13 cellular contexts compared by ENCODE assay signal in genomic region chr10:43205681-43206390, GRCh38.
DNase-seq lines count a peak whose midpoint lies in the region; ATAC-seq and TF ChIP-seq lines count a peak whose summit lies in the region.
"Had no signal": no experiment of that assay in that cellular context is flagged by ENCODE, and none has a peak within 500 bp of the region (broad histone marks: within the 10 kb centered on the region; RNA-seq: fewer than 3 reads in every experiment).

No MANE protein-coding gene starts in this region.

- CTCF ChIA-PET in WTC11 (lab: Charles Lee), result interaction anchor here (0.7 to 5.1 kb wide), 22 partner anchors 8 to 254 kb away, joined by 3 to 94 read pairs (median 7); partner anchors contain the start of gene RASGEF1A

- H3K27me3 Mint-ChIP-seq in WTC11 (ENCODE audit: low read depth), result no peaks in the 10 kb centered on the region
- H3K27me3 Mint-ChIP-seq: activated naive CD8-positive, alpha-beta T cell treated with anti-CD3 and anti-CD28 coated beads for 36 hours had no signal

- 0 out of 2 replicates have a peak, but pooled peaks cover 4% of the 10 kb centered on the region for H3K4me1 Mint-ChIP-seq in WTC11

- no peak overlapping the region for H3K27ac ChIP-seq in right cardiac atrium (ENCODE audit: low read length)
- H3K27ac ChIP-seq in hepatocyte, result no peak overlapping the region
- H3K27ac ChIP-seq: psoas muscle had no signal

- no peak overlapping the region for H3K4me3 Mint-ChIP-seq in WTC11
- H3K4me3 Mint-ChIP-seq: activated naive CD8-positive, alpha-beta T cell treated with anti-CD3 and anti-CD28 coated beads for 36 hours; CD8-positive, alpha-beta T cell had no signal

- H3K27me3 ChIP-seq in right cardiac atrium (ENCODE audit: control insufficient read depth, insufficient read depth), result no peaks in the 10 kb centered on the region
- H3K27me3 ChIP-seq in hepatocyte, result no peaks in the 10 kb centered on the region

- H3K9me2 ChIP-seq in hepatocyte (replicated peaks; ENCODE audit: insufficient read depth), result no peaks in the 10 kb centered on the region

- H3K36me3 ChIP-seq in hepatocyte (replicated peaks; ENCODE audit: insufficient read depth, low read depth), result no peaks in the 10 kb centered on the region

- peak; percentile 16 for DNase-seq in activated T-cell treated with anti-CD3 and anti-CD28 coated beads, Interleukin-2, amount 50 U/mL, for 1 hour
- DNase-seq in activated T-cell treated with anti-CD3 and anti-CD28 coated beads for 4 hours, result no peak
- DNase-seq in WTC11 (ENCODE audit: low spot score), result peak; percentile 8
- peak in 2 of 3 donors; percentile 2 to 45 for DNase-seq in right cardiac atrium
- peak; percentile 16 for DNase-seq in stimulated activated CD8-positive, alpha-beta memory T cell treated with anti-CD3 and anti-CD28 coated beads, Interleukin-4, amount 100 ng/mL, for 48 hours
- DNase-seq in SIG-M5 treated with dmso at 0.1 percent for 504 hours (lab: John Stamatoyannopoulos, UW; ENCODE audit: unreplicated experiment), result no peak
- no peak for DNase-seq in GDM1 (lab: John Stamatoyannopoulos, UW)
- no peak for DNase-seq in hepatocyte (ENCODE audit: low spot score)
- DNase-seq: cerebellar nuclear complex, NCI-H510A had no signal

- H3K79me2 ChIP-seq in hepatocyte, result no peaks in the 10 kb centered on the region

- H3K4me1 ChIP-seq in right cardiac atrium (ENCODE audit: control insufficient read depth, insufficient read depth, low read length), result no peaks in the 10 kb centered on the region
- peaks cover 6% of the 10 kb centered on the region for H3K4me1 ChIP-seq in hepatocyte (ENCODE audit: insufficient read depth)
- H3K4me1 ChIP-seq: psoas muscle had no signal

- H3K4me3 ChIP-seq in right cardiac atrium (ENCODE audit: low read length) (no peak overlapping the region), hepatocyte (no peak overlapping the region)
- H3K4me3 ChIP-seq: psoas muscle had no signal

- H3K27ac Mint-ChIP-seq in WTC11, result no peak overlapping the region
- H3K27ac Mint-ChIP-seq: activated naive CD8-positive, alpha-beta T cell treated with anti-CD3 and anti-CD28 coated beads for 36 hours; CD8-positive, alpha-beta T cell had no signal

- intact Hi-C loops in right cardiac atrium (cut with DNase I), result loop anchor here in 1 of 4 donors (10.0 kb wide), 1 partner anchor 149 kb away; no protein-coding TSS in a partner anchor

- H2AFZ ChIP-seq in hepatocyte, result no peak overlapping the region

- POLR2A ChIA-PET in WTC11 (lab: Charles Lee), result no interaction called here

- no peaks in the 10 kb centered on the region for H3K36me3 Mint-ChIP-seq in WTC11
- H3K36me3 Mint-ChIP-seq: activated naive CD8-positive, alpha-beta T cell treated with anti-CD3 and anti-CD28 coated beads for 36 hours; CD8-positive, alpha-beta T cell had no signal

- ATAC-seq in WTC11 (no peak), right cardiac atrium (no peak)

- no peaks in the 10 kb centered on the region for H4K20me1 ChIP-seq in hepatocyte (ENCODE audit: insufficient read depth, poor library complexity, severe bottlenecking)

- H3K9me3 ChIP-seq in right cardiac atrium (ENCODE audit: control insufficient read depth, low read length) (no peaks in the 10 kb centered on the region), hepatocyte (ENCODE audit: low read depth) (no peaks in the 10 kb centered on the region)
- H3K9me3 ChIP-seq: psoas muscle had no signal

- no peak for TF ChIP-seq CTCF in WTC11 (IDR thresholded peaks at IDR 0.05)
- TF ChIP-seq CTCF in hepatocyte (IDR thresholded peaks at IDR 0.05; ENCODE audit: poor library complexity), result no peak

- no peak overlapping the region for H3K4me2 ChIP-seq in hepatocyte

- WGBS in right cardiac atrium, result 91% methylated on average over 20 of the region's 20 CpGs
- 96% methylated on average over 17 of the region's 20 CpGs for WGBS in hepatocyte (ENCODE audit: low lambda C conversion rate, missing lambda C conversion rate)

- H3K9me3 Mint-ChIP-seq in WTC11, result no peaks in the 10 kb centered on the region
- H3K9me3 Mint-ChIP-seq: activated naive CD8-positive, alpha-beta T cell treated with anti-CD3 and anti-CD28 coated beads for 36 hours; CD8-positive, alpha-beta T cell had no signal

TF ChIP-seq in WTC11, 78 proteins besides CTCF, POLR2A, EP300 and RAD21:
- TF ChIP-seq GTF2I (CRISPR knock-in tag; conservative IDR thresholded peaks at IDR 0.05) (no peak), ZSCAN18 (CRISPR knock-in tag; IDR thresholded peaks at IDR 0.05) (no peak), ETV6 (CRISPR knock-in tag; IDR thresholded peaks at IDR 0.05) (no peak), TEAD1 (CRISPR knock-in tag; IDR thresholded peaks at IDR 0.05) (no peak), ZBTB43 (CRISPR knock-in tag; IDR thresholded peaks at IDR 0.05) (no peak), CREB1 (CRISPR knock-in tag; IDR thresholded peaks at IDR 0.05) (no peak), ZNF396 (CRISPR knock-in tag; IDR thresholded peaks at IDR 0.05; ENCODE audit: borderline replicate concordance) (no peak), RELA (CRISPR knock-in tag; IDR thresholded peaks at IDR 0.05; ENCODE audit: borderline replicate concordance) (no peak), OVOL2 (CRISPR knock-in tag; IDR thresholded peaks at IDR 0.05; ENCODE audit: borderline replicate concordance) (no peak), RORB (CRISPR knock-in tag; IDR thresholded peaks at IDR 0.05) (no peak), ZBTB21 (CRISPR knock-in tag; IDR thresholded peaks at IDR 0.05; ENCODE audit: borderline replicate concordance) (no peak)

Comparison
In these comparisons a context has a peak if more than half of its experiments do, and no peak if none do; other contexts are left out.
1. DNase-seq: peak in activated T-cell treated with anti-CD3 and anti-CD28 coated beads, Interleukin-2, amount 50 U/mL, for 1 hour (single experiment), WTC11 (single experiment), right cardiac atrium (2 of 3) and stimulated activated CD8-positive, alpha-beta memory T cell treated with anti-CD3 and anti-CD28 coated beads, Interleukin-4, amount 100 ng/mL, for 48 hours (single experiment); none in activated T-cell treated with anti-CD3 and anti-CD28 coated beads for 4 hours (single experiment), SIG-M5 treated with dmso at 0.1 percent for 504 hours (single experiment), GDM1 (single experiment) and hepatocyte (single experiment).